22 cellular contexts compared by ENCODE assay signal in the genomic region with DNA sequence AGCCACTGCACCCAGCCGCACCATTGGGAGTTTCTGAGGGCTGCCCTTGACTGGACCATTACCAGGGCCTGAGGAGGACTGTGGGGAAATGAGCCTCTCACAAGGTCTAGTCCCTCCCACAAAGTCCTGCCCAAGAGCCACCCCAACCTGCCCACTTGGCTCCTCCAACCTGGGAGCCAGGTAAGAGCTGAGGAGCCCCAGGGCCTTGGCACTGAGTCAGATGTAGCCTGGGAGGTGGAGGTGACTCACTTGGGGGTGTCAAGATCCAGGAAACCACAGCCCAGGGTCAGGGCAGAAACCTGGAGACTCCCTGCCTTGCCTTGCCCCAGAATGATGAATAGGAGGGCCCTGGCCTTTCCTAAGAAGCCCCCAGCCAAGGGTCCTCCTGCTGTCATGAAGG. TPM values are rescaled to one million over a fixed set of nuclear protein-coding genes. Genes with fewer than 3 reads are reported as not detected.
DNase-seq lines count a peak whose midpoint lies in the region; ATAC-seq, FAIRE-seq and TF ChIP-seq lines count a peak whose summit lies in the region.
"Had no signal": no experiment of that assay in that cellular context is flagged by ENCODE, and none has a peak within 500 bp of the region (broad histone marks: within the 10 kb centered on the region; RNA-seq: fewer than 3 reads in every experiment).

No MANE protein-coding gene starts in this region.

- H3K9me3 ChIP-seq in RWPE2 (ENCODE audit: severe bottlenecking) (no peaks in the 10 kb centered on the region), suprapubic skin (no peaks in the 10 kb centered on the region), right cardiac atrium (ENCODE audit: control insufficient read depth, low read length) (no peaks in the 10 kb centered on the region)
- H3K9me3 ChIP-seq: ascending aorta, Caco-2, psoas muscle, tibial artery had no signal

- 56% methylated on average over 1 of the region's 1 CpG for WGBS in suprapubic skin
- 94% methylated on average over 1 of the region's 1 CpG for WGBS in right cardiac atrium

- no peak for TF ChIP-seq CTCF in RWPE2 (IDR thresholded peaks at IDR 0.05; ENCODE audit: poor library complexity, severe bottlenecking)
- TF ChIP-seq CTCF in suprapubic skin (IDR thresholded peaks at IDR 0.05), result no peak
- no peak for TF ChIP-seq CTCF in D721Med (IDR thresholded peaks at IDR 0.05; ENCODE audit: insufficient read depth, missing control alignments)

- H3K27ac Mint-ChIP-seq in activated naive CD4-positive, alpha-beta T cell treated with anti-CD3 and anti-CD28 coated beads for 36 hours, result no peak overlapping the region
- H3K27ac Mint-ChIP-seq: activated T-cell treated with anti-CD3 and anti-CD28 coated beads, Interleukin-2, amount 50 U/mL, for 24 hours had no signal

- H3K27me3 ChIP-seq in RWPE2 (ENCODE audit: insufficient read depth, poor library complexity, severe bottlenecking), result no peaks in the 10 kb centered on the region
- no peaks in the 10 kb centered on the region for H3K27me3 ChIP-seq in suprapubic skin
- H3K27me3 ChIP-seq in right cardiac atrium (ENCODE audit: control insufficient read depth, insufficient read depth), result no peaks in the 10 kb centered on the region
- H3K27me3 ChIP-seq: ascending aorta, tibial artery had no signal

- H3K27me3 Mint-ChIP-seq in activated naive CD4-positive, alpha-beta T cell treated with anti-CD3 and anti-CD28 coated beads for 36 hours (ENCODE audit: low read depth), result no peaks in the 10 kb centered on the region
- H3K27me3 Mint-ChIP-seq: activated T-cell treated with anti-CD3 and anti-CD28 coated beads, Interleukin-2, amount 50 U/mL, for 24 hours; naive B cell had no signal

- H3K27ac ChIP-seq in RWPE2 (ENCODE audit: poor library complexity, severe bottlenecking) (peak overlapping the region; percentile 94), suprapubic skin (no peak overlapping the region), right cardiac atrium (ENCODE audit: low read length) (no peak overlapping the region)
- H3K27ac ChIP-seq: ascending aorta, coronary artery, psoas muscle, tibial artery had no signal

- intact Hi-C loops in activated naive CD4-positive, alpha-beta T cell treated with anti-CD3 and anti-CD28 coated beads for 36 hours (cut with micrococcal nuclease), result no loop called here
- intact Hi-C loops in right cardiac atrium (cut with DNase I), result no loop called here

- TF ChIP-seq POLR2A in suprapubic skin (IDR thresholded peaks at IDR 0.05), result no peak

- H3K4me3 ChIP-seq in RWPE2 (ENCODE audit: severe bottlenecking) (no peak overlapping the region), suprapubic skin (no peak overlapping the region), right cardiac atrium (ENCODE audit: low read length) (no peak overlapping the region)
- H3K4me3 ChIP-seq: ascending aorta, coronary artery, psoas muscle, tibial artery had no signal

- no peaks in the 10 kb centered on the region for H3K4me1 Mint-ChIP-seq in activated naive CD4-positive, alpha-beta T cell treated with anti-CD3 and anti-CD28 coated beads for 36 hours (ENCODE audit: low read depth)

- CTCF ChIA-PET in activated naive CD4-positive, alpha-beta T cell treated with anti-CD3 and anti-CD28 coated beads for 36 hours (lab: Charles Lee), result interaction anchor here (0.6 kb wide), 1 partner anchor 144 kb away, joined by 3 read pairs; no protein-coding TSS in a partner anchor

- H3K4me1 ChIP-seq in RWPE2 (ENCODE audit: insufficient read depth, poor library complexity, severe bottlenecking) (peaks cover 62% of the 10 kb centered on the region), suprapubic skin (peaks cover 68% of the 10 kb centered on the region), right cardiac atrium (ENCODE audit: control insufficient read depth, insufficient read depth, low read length) (peaks cover 5% of the 10 kb centered on the region)

- H3K36me3 ChIP-seq in RWPE2 (ENCODE audit: low read depth), result no peaks in the 10 kb centered on the region
- no peaks in the 10 kb centered on the region for H3K36me3 ChIP-seq in suprapubic skin
- H3K36me3 ChIP-seq: ascending aorta, tibial artery had no signal

- peak; percentile 48 for DNase-seq in activated naive CD4-positive, alpha-beta T cell treated with anti-CD3 and anti-CD28 coated beads for 36 hours
- no peak for DNase-seq in activated naive CD4-positive, alpha-beta T cell (lab: John Stamatoyannopoulos, UW)
- DNase-seq in RWPE2 (ENCODE audit: low spot score) (peak; percentile 98), islet precursor cell (peak; percentile 71), suprapubic skin (ENCODE audit: low spot score in 2 of 2) (peak; percentile 80 to 83), NCI-H2171 (lab: John Stamatoyannopoulos, UW) (no peak), right cardiac atrium (no peak), D721Med (ENCODE audit: insufficient read length, low spot score) (no peak)
- DNase-seq: activated T-cell treated with anti-CD3 and anti-CD28 coated beads, Interleukin-2, amount 50 U/mL, for 24 hours; Kasumi-1; left colon; naive B cell; NCI-H1694; NCI-H510A; OCI-M1 had no signal

- no peak overlapping the region for H3K4me3 Mint-ChIP-seq in activated naive CD4-positive, alpha-beta T cell treated with anti-CD3 and anti-CD28 coated beads for 36 hours
- H3K4me3 Mint-ChIP-seq: activated T-cell treated with anti-CD3 and anti-CD28 coated beads, Interleukin-2, amount 50 U/mL, for 24 hours; naive B cell had no signal

- ATAC-seq in RWPE2 (ENCODE audit: low read depth), result peak; percentile 74
- ATAC-seq in right cardiac atrium, result no peak
- ATAC-seq: left colon, psoas muscle had no signal

- FAIRE-seq in D721Med (lab: Jason Lieb, UNC), result no peak
- FAIRE-seq: GM18507, GM19239 had no signal

- H3K9me3 Mint-ChIP-seq in activated naive CD4-positive, alpha-beta T cell treated with anti-CD3 and anti-CD28 coated beads for 36 hours, result no peaks in the 10 kb centered on the region
- H3K9me3 Mint-ChIP-seq: activated T-cell treated with anti-CD3 and anti-CD28 coated beads, Interleukin-2, amount 50 U/mL, for 24 hours; naive B cell had no signal

- no peaks in the 10 kb centered on the region for H3K36me3 Mint-ChIP-seq in activated naive CD4-positive, alpha-beta T cell treated with anti-CD3 and anti-CD28 coated beads for 36 hours (ENCODE audit: low read depth)
- H3K36me3 Mint-ChIP-seq: naive B cell had no signal

- TF ChIP-seq EP300 in suprapubic skin (IDR thresholded peaks at IDR 0.05), result no peak

RNA-seq across cellular contexts. Expression of gene P2RY2, which starts 25.8 kb away (rescaled TPM):
- total RNA-seq in activated naive CD4-positive, alpha-beta T cell treated with anti-CD3 and anti-CD28 coated beads for 36 hours, result not detected
- total RNA-seq in suprapubic skin (10 to 100 TPM in 3 of 4 donors, 1 to 10 TPM in 1; 5.5 to 15.9 (median 12.8) TPM), right cardiac atrium (10 to 100 TPM in 1 of 4 donors, 1 to 10 TPM in 3; 5.5 to 15.1 (median 9.2) TPM)
- polyA plus RNA-seq in right cardiac atrium, result 5.4 TPM

RNA-seq across cellular contexts. Expression of gene FCHSD2, which starts 50.2 kb away (rescaled TPM):
- 10 to 100 TPM; 31.1 to 36.8 TPM for total RNA-seq in activated naive CD4-positive, alpha-beta T cell treated with anti-CD3 and anti-CD28 coated beads for 36 hours
- 10 to 100 TPM in 1 of 4 donors, 1 to 10 TPM in 3; 5.7 to 16.8 (median 7.9) TPM for total RNA-seq in suprapubic skin
- total RNA-seq in right cardiac atrium, result 10 to 100 TPM; 35.4 to 54.1 (median 39.3) TPM
- 12.6 TPM for polyA plus RNA-seq in right cardiac atrium

Comparison
In these comparisons a context has a peak if more than half of its experiments do, and no peak if none do; other contexts are left out.
1. DNase-seq: peak in activated naive CD4-positive, alpha-beta T cell treated with anti-CD3 and anti-CD28 coated beads for 36 hours (single experiment), RWPE2 (single experiment), islet precursor cell (single experiment) and suprapubic skin (2 of 2); none in activated naive CD4-positive, alpha-beta T cell (0 of 4), NCI-H2171 (single experiment), right cardiac atrium (0 of 3) and D721Med (single experiment).
2. RNA of gene P2RY2, which starts 25.8 kb away (total RNA-seq): 5.5 to 15.9 TPM in suprapubic skin and 5.5 to 15.1 TPM in right cardiac atrium; not detected in activated naive CD4-positive, alpha-beta T cell treated with anti-CD3 and anti-CD28 coated beads for 36 hours; every median in the first group is over 4 times any median in the second.